ENCODE assay signal across 1 cellular context in genomic region chr10:49831352-49832040, GRCh38.
TF ChIP-seq lines count a peak whose summit lies in the region.

No MANE protein-coding gene starts in this region.

TF ChIP-seq in SK-N-SH, 30 proteins besides CTCF, POLR2A, EP300 and RAD21 (continued from another document):
- TF ChIP-seq EZH2phosphoT487 (IDR thresholded peaks at IDR 0.05; ENCODE audit: borderline replicate concordance, low read depth) (no peak), JUND (IDR thresholded peaks at IDR 0.05) (0 out of 2 replicates have a peak, but pooled peaks have one; percentile 23)
